ENCODE assay signal across 9 cellular contexts in genomic region chr9:4792054-4792571, GRCh38. TPM values are rescaled to one million over a fixed set of nuclear protein-coding genes. Genes with fewer than 3 reads are reported as not detected.
DNase-seq lines count a peak whose midpoint lies in the region; ATAC-seq, FAIRE-seq and TF ChIP-seq lines count a peak whose summit lies in the region.
"Had no signal": no experiment of that assay in that cellular context is flagged by ENCODE, and none has a peak within 500 bp of the region (broad histone marks: within the 10 kb centered on the region; RNA-seq: fewer than 3 reads in every experiment).

No MANE protein-coding gene starts in this region.

- TF ChIP-seq CTCF in GM12864 (IDR thresholded peaks at IDR 0.05; ENCODE audit: low read depth, low read length, missing control alignments) (no peak), GM23338 (conservative IDR thresholded peaks at IDR 0.05; ENCODE audit: low read depth in 2 of 2) (no peak), choroid plexus epithelial cell (conservative IDR thresholded peaks at IDR 0.05; ENCODE audit: low read depth, low read length) (no peak)

- peak overlapping the region; percentile 59 for H3K9ac ChIP-seq in mucosa of stomach (ENCODE audit: low read length)

- peak overlapping the region; percentile 83 for H3K27ac ChIP-seq in GM23338 (ENCODE audit: low read depth)

- no peaks in the 10 kb centered on the region for H3K27me3 ChIP-seq in GM23338 (ENCODE audit: insufficient read depth)
- no peaks in the 10 kb centered on the region for H3K27me3 ChIP-seq in mucosa of stomach (ENCODE audit: control insufficient read depth, insufficient read depth, low read length)

- peak overlapping the region; percentile 85 for H2AFZ ChIP-seq in GM23338

- H3K4me1 Mint-ChIP-seq in GM23338: peaks cover 19% of the 10 kb centered on the region

- DNase-seq in GM12864 (ENCODE audit: low read depth): no peak
- DNase-seq in GM23338 (ENCODE audit: low spot score): no peak
- peak; percentile 69 for DNase-seq in NCI-H2227 (lab: John Stamatoyannopoulos, UW; ENCODE audit: unreplicated experiment)
- DNase-seq in choroid plexus epithelial cell (ENCODE audit: low read depth): no peak
- no peak for DNase-seq in H54 (ENCODE audit: insufficient read length, low spot score)
- DNase-seq in EL: no peak
- no peak for DNase-seq in germinal center (ENCODE audit: low spot score)

- no peak for TF ChIP-seq POLR2A in H54 (IDR thresholded peaks at IDR 0.05; ENCODE audit: low read depth, low read length)

- peaks cover 33% of the 10 kb centered on the region for H4K20me1 ChIP-seq in GM23338 (replicated peaks; ENCODE audit: insufficient read depth)

- peak overlapping the region; percentile 97 for H3K4me3 Mint-ChIP-seq in GM23338

- H3K4me2 ChIP-seq in GM23338: peak overlapping the region; percentile 89

- H3K9me3 ChIP-seq in mucosa of stomach (ENCODE audit: control insufficient read depth, low read length): no peaks in the 10 kb centered on the region

- peaks cover 3% of the 10 kb centered on the region for H3K27me3 Mint-ChIP-seq in GM23338 (ENCODE audit: insufficient read depth, low read depth, poor library complexity)

- H3K36me3 Mint-ChIP-seq in GM23338 (ENCODE audit: low read depth): peaks cover 13% of the 10 kb centered on the region

- no peak for FAIRE-seq in H54 (lab: Jason Lieb, UNC)
- FAIRE-seq: TTC549 had no signal

- no peaks in the 10 kb centered on the region for H3K36me3 ChIP-seq in GM23338 (ENCODE audit: insufficient read depth)
- no peaks in the 10 kb centered on the region for H3K36me3 ChIP-seq in mucosa of stomach (ENCODE audit: control insufficient read depth, insufficient read depth, low read length)

- peaks cover 38% of the 10 kb centered on the region for H3K79me2 ChIP-seq in GM23338 (replicated peaks; ENCODE audit: insufficient read depth)

- 0 out of 2 replicates have a peak, but pooled peaks cover 3% of the 10 kb centered on the region for H3F3A ChIP-seq in GM23338 (replicated peaks; ENCODE audit: low read depth)

- peak overlapping the region; percentile 85; the same call in 1 of the 2 replicates for H3K27ac Mint-ChIP-seq in GM23338

- peak overlapping the region; percentile 61 for H3K4me3 ChIP-seq in GM12864 (ENCODE audit: low read depth, low read length)
- peak overlapping the region; percentile 95 for H3K4me3 ChIP-seq in GM23338
- peak overlapping the region; percentile 61 for H3K4me3 ChIP-seq in choroid plexus epithelial cell (ENCODE audit: low read depth, low read length)
- H3K4me3 ChIP-seq in mucosa of stomach (ENCODE audit: low read length): peak overlapping the region; percentile 75

- ATAC-seq in GM23338: peak; percentile 60

- H3K4me1 ChIP-seq in GM23338 (ENCODE audit: insufficient read depth) (peaks cover 11% of the 10 kb centered on the region), mucosa of stomach (ENCODE audit: control insufficient read depth, insufficient read depth, low read length) (peaks cover 8% of the 10 kb centered on the region)

- H3K9me2 ChIP-seq in GM23338 (ENCODE audit: insufficient read depth): no peaks in the 10 kb centered on the region

- H3K9me3 Mint-ChIP-seq in GM23338: peaks cover 3% of the 10 kb centered on the region; the same call in 1 of the 3 replicates

TF ChIP-seq in GM23338, 12 proteins besides CTCF, POLR2A, EP300 and RAD21 (continues in another document):
- TF ChIP-seq ZNF331 (CRISPR knock-in tag; IDR thresholded peaks at IDR 0.05; ENCODE audit: low read depth) (no peak), ZNF114 (CRISPR knock-in tag; IDR thresholded peaks at IDR 0.05) (no peak), EZH2phosphoT487 (IDR thresholded peaks at IDR 0.05; ENCODE audit: unreplicated experiment) (no peak), NANOG (IDR thresholded peaks at IDR 0.05; ENCODE audit: borderline replicate concordance) (no peak), ETS1 (IDR thresholded peaks at IDR 0.05) (no peak), ZNF462 (CRISPR knock-in tag; IDR thresholded peaks at IDR 0.05) (no peak), CREB1 (CRISPR knock-in tag; IDR thresholded peaks at IDR 0.05; ENCODE audit: low read depth) (no peak), STAT1 (IDR thresholded peaks at IDR 0.05; ENCODE audit: unreplicated experiment) (no peak)

RNA-seq across cellular contexts. Expression of gene RCL1, which starts 0.6 kb away (rescaled TPM):
- total RNA-seq in GM23338 (2014; rRNA removed; shearing (Covaris generic)): 41.2 and 44.1 TPM in 2 replicates
- 19.3 and 20.7 TPM in 2 replicates for polyA plus RNA-seq in GM23338 (2016; fragmentation: Nextera tagmentation; extraction: Ambion mirVana)

RNA-seq across cellular contexts. Expression of gene AK3, which starts 51.1 kb away (rescaled TPM):
- 34.3 and 40.2 TPM in 2 replicates for total RNA-seq in GM23338 (2014; rRNA removed; shearing (Covaris generic))
- polyA plus RNA-seq in GM23338 (2016; fragmentation: Nextera tagmentation; extraction: Ambion mirVana): 29.6 and 30.1 TPM in 2 replicates
